ENCODE assay signal across 8 cellular contexts in the genomic region with DNA sequence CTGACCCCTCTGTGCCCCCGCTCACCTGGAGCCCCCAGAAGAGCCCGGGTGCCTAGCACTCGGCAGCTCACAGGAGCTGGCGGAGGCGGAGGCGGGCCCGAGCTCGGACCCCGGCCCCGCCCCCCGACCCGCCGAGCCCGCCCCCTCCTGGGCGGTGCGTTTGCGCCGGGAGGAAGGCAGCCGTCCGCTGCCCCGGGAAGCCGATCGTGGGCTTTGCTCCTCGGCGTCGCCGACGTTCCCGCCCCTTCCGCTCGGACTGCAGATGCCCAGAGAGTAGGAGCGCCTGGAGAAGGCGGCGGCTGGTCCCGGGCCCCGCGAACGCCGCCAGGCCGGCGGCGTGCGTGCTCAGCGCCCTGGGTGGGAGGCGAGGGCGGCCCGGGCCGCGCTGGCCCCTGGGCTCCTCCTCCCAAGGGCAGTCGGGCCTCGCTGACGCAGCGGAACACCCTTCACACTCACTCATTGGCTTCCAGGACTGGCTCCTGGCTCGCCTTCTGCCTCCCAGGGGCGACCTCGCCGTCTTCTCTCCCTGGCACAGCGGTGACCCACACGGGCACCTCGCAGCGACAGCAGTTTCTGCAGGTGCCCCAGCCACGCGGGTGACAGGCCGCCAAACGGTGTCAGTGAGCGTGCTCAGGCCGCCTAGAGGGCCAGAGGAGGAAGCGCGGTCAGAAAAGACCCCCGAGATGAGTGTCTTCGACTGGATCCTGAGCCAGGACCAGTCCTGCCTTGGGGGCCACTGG. TPM values are rescaled to one million over a fixed set of nuclear protein-coding genes. Genes with fewer than 3 reads are reported as not detected.
A peak's percentile ranks its signal among the peaks of the same experiment; 100 is the strongest.
DNase-seq lines count a peak whose midpoint lies in the region; ATAC-seq and TF ChIP-seq lines count a peak whose summit lies in the region.

PLSCR3 (minus strand) TSS at position 74 of the 740 bp plus-strand sequence. CDS start 415 bp downstream, outside the sequence.

- H3K27ac Mint-ChIP-seq in activated CD8-positive, alpha-beta T cell treated with anti-CD3 and anti-CD28 coated beads for 36 hours: peak within 1 kb of the TSS; percentile 96

- H3K9me3 Mint-ChIP-seq in activated CD8-positive, alpha-beta T cell treated with anti-CD3 and anti-CD28 coated beads for 36 hours: no peaks in the 10 kb centered on the region

- POLR2A ChIA-PET in activated CD8-positive, alpha-beta T cell treated with anti-CD3 and anti-CD28 coated beads for 36 hours (lab: Charles Lee): interaction anchor here (0.9 to 2.5 kb wide), 7 partner anchors 9 to 91 kb away, joined by 3 to 11 read pairs (median 4); partner anchors contain the start of genes CHRNB1, POLR2A and TMEM256

- peaks cover 21% of the 10 kb centered on the region for H3K36me3 ChIP-seq in lower lobe of right lung

- intact Hi-C loops in activated CD8-positive, alpha-beta T cell treated with anti-CD3 and anti-CD28 coated beads for 36 hours (cut with micrococcal nuclease): no loop called here
- intact Hi-C loops in lower lobe of right lung (cut with DNase I): no loop called here

- H3K27ac ChIP-seq in lower lobe of right lung: peak within 1 kb of the TSS; percentile 87

- peak; percentile 82 for DNase-seq in AG10803 (ENCODE audit: low read depth)
- DNase-seq in NCI-H748 treated with DMSO at 0.1 percent for 48 hours (lab: John Stamatoyannopoulos, UW): peak; percentile 80
- peak; percentile 83 for DNase-seq in activated CD8-positive, alpha-beta T cell treated with anti-CD3 and anti-CD28 coated beads for 36 hours
- DNase-seq in ecto neural progenitor cell (ENCODE audit: low spot score): peak; percentile 95
- peak; percentile 91 for DNase-seq in lower lobe of right lung
- peak; percentile 80 to 83 for DNase-seq in stimulated activated CD4-positive, alpha-beta T cell treated with anti-CD3 and anti-CD28 coated beads, Interleukin-4, amount 100 ng/mL, for 48 hours (ENCODE audit: low read depth in 2 of 2)

- no peaks in the 10 kb centered on the region for H3K9me3 ChIP-seq in lower lobe of right lung

- H3K4me3 ChIP-seq in AG10803 (ENCODE audit: low read length): peak within 1 kb of the TSS; percentile 84
- peak within 1 kb of the TSS; percentile 86 for H3K4me3 ChIP-seq in lower lobe of right lung

- peak; percentile 42 for TF ChIP-seq CTCF in AG10803 (conservative IDR thresholded peaks at IDR 0.05; ENCODE audit: low read length)
- TF ChIP-seq CTCF in activated CD8-positive, alpha-beta T cell treated with anti-CD3 and anti-CD28 coated beads for 36 hours (IDR thresholded peaks at IDR 0.05): no peak
- TF ChIP-seq CTCF in lower lobe of right lung (IDR thresholded peaks at IDR 0.05): no peak

- H3K27me3 ChIP-seq in lower lobe of right lung (ENCODE audit: low read depth): no peaks in the 10 kb centered on the region

- H3K36me3 Mint-ChIP-seq in activated CD8-positive, alpha-beta T cell treated with anti-CD3 and anti-CD28 coated beads for 36 hours (ENCODE audit: low read depth): peaks cover 28% of the 10 kb centered on the region

- CTCF ChIA-PET in activated CD8-positive, alpha-beta T cell treated with anti-CD3 and anti-CD28 coated beads for 36 hours (lab: Charles Lee): interaction anchor here (1.1 to 2.4 kb wide), 4 partner anchors 9 to 166 kb away, joined by 3 to 7 read pairs (median 6); partner anchors contain the start of genes SENP3 and TMEM256

- ATAC-seq in GM18907 (IDR thresholded peaks at IDR 0.05; ENCODE audit: unreplicated experiment): peak; percentile 72
- peak; percentile 75 for ATAC-seq in HG03196 (IDR thresholded peaks at IDR 0.05; ENCODE audit: unreplicated experiment)
- peak; percentile 89 for ATAC-seq in activated CD8-positive, alpha-beta T cell treated with anti-CD3 and anti-CD28 coated beads for 36 hours
- ATAC-seq in lower lobe of right lung: peak; percentile 95 to 97

- peaks cover 27% of the 10 kb centered on the region for H3K4me1 Mint-ChIP-seq in activated CD8-positive, alpha-beta T cell treated with anti-CD3 and anti-CD28 coated beads for 36 hours (ENCODE audit: low read depth)

- H3K27me3 Mint-ChIP-seq in activated CD8-positive, alpha-beta T cell treated with anti-CD3 and anti-CD28 coated beads for 36 hours: no peaks in the 10 kb centered on the region

- H3K4me3 Mint-ChIP-seq in activated CD8-positive, alpha-beta T cell treated with anti-CD3 and anti-CD28 coated beads for 36 hours: peak within 1 kb of the TSS; percentile 97

- H3K4me1 ChIP-seq in lower lobe of right lung: peaks cover 26% of the 10 kb centered on the region

RNA-seq across cellular contexts. Expression of gene PLSCR3, which starts in this region (rescaled TPM):
- total RNA-seq in activated CD8-positive, alpha-beta T cell treated with anti-CD3 and anti-CD28 coated beads for 36 hours: 10 to 100 TPM; 62.6 to 71.1 TPM
- total RNA-seq in lower lobe of right lung: 27.1 TPM

Comparison
In these comparisons a context has a peak if more than half of its experiments do, and no peak if none do; other contexts are left out.
1. Peak in every context shown above with its lines: DNase-seq, ATAC-seq, H3K4me3 ChIP-seq and H3K27ac ChIP-seq.